Comparison of ENCODE assay signal across 8 cellular contexts in genomic region chr17:75896360-75897075, GRCh38.
DNase-seq lines count a peak whose midpoint lies in the region; ATAC-seq lines count a peak whose summit lies in the region.

A gene with protein sequence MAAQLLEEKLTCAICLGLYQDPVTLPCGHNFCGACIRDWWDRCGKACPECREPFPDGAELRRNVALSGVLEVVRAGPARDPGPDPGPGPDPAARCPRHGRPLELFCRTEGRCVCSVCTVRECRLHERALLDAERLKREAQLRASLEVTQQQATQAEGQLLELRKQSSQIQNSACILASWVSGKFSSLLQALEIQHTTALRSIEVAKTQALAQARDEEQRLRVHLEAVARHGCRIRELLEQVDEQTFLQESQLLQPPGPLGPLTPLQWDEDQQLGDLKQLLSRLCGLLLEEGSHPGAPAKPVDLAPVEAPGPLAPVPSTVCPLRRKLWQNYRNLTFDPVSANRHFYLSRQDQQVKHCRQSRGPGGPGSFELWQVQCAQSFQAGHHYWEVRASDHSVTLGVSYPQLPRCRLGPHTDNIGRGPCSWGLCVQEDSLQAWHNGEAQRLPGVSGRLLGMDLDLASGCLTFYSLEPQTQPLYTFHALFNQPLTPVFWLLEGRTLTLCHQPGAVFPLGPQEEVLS (minus strand): TSS chr17:75896951. CDS start chr17:75896937, 14 bp downstream.

- peak; percentile 28 to 31 for DNase-seq in NCI-H187 (lab: John Stamatoyannopoulos, UW)
- no peak for DNase-seq in NCI-H187 treated with DMSO at 0.1 percent for 48 hours (lab: John Stamatoyannopoulos, UW)
- DNase-seq in NCI-H2171 treated with DMSO at 0.1 percent for 48 hours (lab: John Stamatoyannopoulos, UW), result peak; percentile 58
- DNase-seq in cerebellar cortex (ENCODE audit: low spot score), result peak; percentile 72
- peak; percentile 32 for DNase-seq in kidney glomerular epithelial cell (lab: John Stamatoyannopoulos, UW)
- peak; percentile 43 to 75 for DNase-seq in stimulated activated CD4-positive, alpha-beta T cell treated with anti-CD3 and anti-CD28 coated beads, Interleukin-1b, Interleukin-23, amount 100 ng/mL, for 1 hour (ENCODE audit: low read depth in 2 of 2)

- ATAC-seq in HG02840 (IDR thresholded peaks at IDR 0.05; ENCODE audit: low FRiP score, unreplicated experiment), result peak; percentile 47
- peak; percentile 88 to 91 for ATAC-seq in activated CD4-positive, CD25-positive, alpha-beta regulatory T cell treated with anti-CD3 and anti-CD28 coated beads, Interleukin-2, amount 50 U/mL, for 24 hours
